9 cellular contexts compared by ENCODE assay signal in the genomic region with DNA sequence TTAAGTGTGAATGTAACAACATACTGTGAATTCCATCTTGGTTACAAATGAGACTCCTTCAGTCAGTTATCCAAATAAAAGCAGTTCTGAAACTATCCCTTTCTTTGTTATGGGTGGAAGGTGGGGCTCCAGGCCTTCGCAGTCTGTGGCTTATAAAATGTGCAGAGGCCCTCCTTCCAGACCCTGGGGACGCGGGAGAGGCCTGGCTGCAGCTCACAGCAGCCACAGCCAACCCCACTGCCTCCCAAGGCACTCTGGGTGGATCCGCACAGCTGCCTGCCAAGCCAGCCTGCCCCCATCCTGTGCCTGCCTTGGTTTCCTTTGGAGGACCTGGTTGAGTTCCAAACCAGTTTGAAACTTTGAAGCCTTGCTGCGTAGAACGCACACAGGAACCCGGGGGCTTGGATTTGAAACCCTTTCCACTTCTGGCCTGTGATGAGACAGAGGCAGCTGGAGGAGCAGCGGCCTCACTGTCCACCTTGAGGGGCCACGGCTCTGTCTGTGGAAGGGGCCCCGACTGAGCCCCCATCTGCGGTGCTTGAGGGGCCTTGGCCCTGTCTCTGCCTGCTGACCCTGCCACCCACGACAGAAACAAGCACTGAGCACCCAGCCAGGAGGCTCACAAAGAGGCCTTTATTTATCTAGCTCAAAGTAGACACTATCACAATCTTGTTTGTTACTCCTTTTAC. TPM values are rescaled to one million over a fixed set of nuclear protein-coding genes. Genes with fewer than 3 reads are reported as not detected.
DNase-seq lines count a peak whose midpoint lies in the region; ATAC-seq and TF ChIP-seq lines count a peak whose summit lies in the region.
"Had no signal": no experiment of that assay in that cellular context is flagged by ENCODE, and none has a peak within 500 bp of the region (broad histone marks: within the 10 kb centered on the region; RNA-seq: fewer than 3 reads in every experiment).

No MANE protein-coding gene starts in this region.

- H3K27ac ChIP-seq in stomach smooth muscle (ENCODE audit: low read length): peak overlapping the region; percentile 84

- H3K4me1 ChIP-seq in stomach smooth muscle (ENCODE audit: control insufficient read depth, insufficient read depth, low read length): peaks cover 26% of the 10 kb centered on the region

- TF ChIP-seq CTCF in HFFc6 (IDR thresholded peaks at IDR 0.05): no peak
- TF ChIP-seq CTCF in chondrocyte (IDR thresholded peaks at IDR 0.05): no peak

- no peaks in the 10 kb centered on the region for H3K27me3 ChIP-seq in stomach smooth muscle (ENCODE audit: control insufficient read depth in 1 of 2, insufficient read depth in 2 of 2, low read length in 2 of 2)

- H3K27me3 Mint-ChIP-seq in HFFc6 (ENCODE audit: insufficient read depth): peaks cover 10% of the 10 kb centered on the region
- no peaks in the 10 kb centered on the region for H3K27me3 Mint-ChIP-seq in chondrocyte (ENCODE audit: low read depth)
- H3K27me3 Mint-ChIP-seq: memory B cell had no signal

- H3K36me3 ChIP-seq in stomach smooth muscle (ENCODE audit: control insufficient read depth in 2 of 2, insufficient read depth in 2 of 2, low read length in 2 of 2): peaks cover 37 to 42% of the 10 kb centered on the region in 2 donors

- peak overlapping the region; percentile 49 for H3K27ac Mint-ChIP-seq in HFFc6
- H3K27ac Mint-ChIP-seq in chondrocyte (ENCODE audit: unreplicated experiment): peak overlapping the region; percentile 77
- H3K27ac Mint-ChIP-seq: memory B cell had no signal

- DNase-seq in HFFc6 (no peak), chondrocyte (ENCODE audit: low spot score) (peak; percentile 85), inferior parietal cortex (ENCODE audit: extremely low spot score) (peak; percentile 18), NCI-H2171 treated with DMSO at 0.1 percent for 48 hours (lab: John Stamatoyannopoulos, UW) (no peak)
- no peak for DNase-seq in effector CD4-positive, alpha-beta T cell
- DNase-seq: HCEC 1CT had no signal

- H3K9ac ChIP-seq in stomach smooth muscle (ENCODE audit: low read length in 2 of 2): peak overlapping the region in 1 of 2 donors; percentile 42

- H3K4me1 Mint-ChIP-seq in HFFc6 (ENCODE audit: low read depth) (peaks cover 16% of the 10 kb centered on the region), chondrocyte (ENCODE audit: low read depth) (peaks cover 27% of the 10 kb centered on the region)
- H3K4me1 Mint-ChIP-seq: memory B cell had no signal

- H3K9me3 ChIP-seq in stomach smooth muscle (ENCODE audit: control insufficient read depth in 2 of 2, low read length in 2 of 2): no peaks in the 10 kb centered on the region

- H3K4me3 Mint-ChIP-seq in HFFc6 (no peak overlapping the region), chondrocyte (ENCODE audit: unreplicated experiment) (no peak overlapping the region)
- H3K4me3 Mint-ChIP-seq: memory B cell had no signal

- peaks cover 6% of the 10 kb centered on the region; the same call in 1 of the 2 replicates for H3K36me3 Mint-ChIP-seq in HFFc6 (ENCODE audit: low read depth)
- H3K36me3 Mint-ChIP-seq in chondrocyte (ENCODE audit: low read depth): peaks cover 15% of the 10 kb centered on the region

- H3K9me3 Mint-ChIP-seq in HFFc6 (no peaks in the 10 kb centered on the region), chondrocyte (ENCODE audit: low read depth) (no peaks in the 10 kb centered on the region)
- H3K9me3 Mint-ChIP-seq: memory B cell had no signal

- peak overlapping the region in 1 of 2 donors; percentile 35 for H3K4me3 ChIP-seq in stomach smooth muscle (ENCODE audit: low read length in 2 of 2)

- no peak for ATAC-seq in HG02642 (IDR thresholded peaks at IDR 0.05; ENCODE audit: poor library complexity, unreplicated experiment)

RNA-seq across cellular contexts. Expression of a gene that starts 30.4 kb away (rescaled TPM):
- total RNA-seq in HFFc6 (2021; fragmentation: NEBNext Ultra II Directional; extraction: Animal tissue kit (Norgen Biotek cat#: 25700)): 10 to 100 TPM; 74.9 to 93.1 (median 86.4) TPM
- total RNA-seq in chondrocyte: 57.3 to 62.3 TPM (median 62.3 TPM) in 3 replicates

RNA-seq across cellular contexts. Expression of a gene that starts 30.9 kb away (rescaled TPM):
- 10 to 100 TPM; 42.1 to 53.9 (median 47.0) TPM for total RNA-seq in HFFc6 (2021; fragmentation: NEBNext Ultra II Directional; extraction: Animal tissue kit (Norgen Biotek cat#: 25700))
- 54.2 to 55.1 TPM (median 54.5 TPM) in 3 replicates for total RNA-seq in chondrocyte

Comparison
In these comparisons a context has a peak if more than half of its experiments do, and no peak if none do; other contexts are left out.
1. DNase-seq: peak in chondrocyte (single experiment) and inferior parietal cortex (single experiment); none in HFFc6 (single experiment), NCI-H2171 treated with DMSO at 0.1 percent for 48 hours (single experiment) and effector CD4-positive, alpha-beta T cell (single experiment).